Comparison of ENCODE assay signal across 17 cellular contexts in the genomic region with DNA sequence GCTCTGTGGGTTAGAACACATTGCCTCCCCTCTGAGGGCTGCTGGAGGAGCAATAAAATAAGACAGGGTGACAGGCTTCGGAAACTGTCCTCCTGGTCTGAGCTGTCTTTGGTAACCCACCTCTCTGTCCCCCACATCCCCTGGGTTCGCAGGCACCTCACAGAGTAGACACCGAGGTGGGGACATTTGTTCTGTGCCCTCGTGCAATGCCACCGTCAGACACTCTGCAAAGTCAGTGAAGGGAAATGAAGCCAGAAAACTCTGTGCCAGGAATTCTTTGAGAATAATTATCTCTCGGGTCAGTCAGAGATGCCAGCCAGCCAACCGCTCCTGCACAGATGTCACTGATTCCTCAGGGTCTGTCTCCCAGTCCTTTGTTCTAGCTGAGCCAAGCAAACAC.
A peak's percentile ranks its signal among the peaks of the same experiment; 100 is the strongest.
DNase-seq lines count a peak whose midpoint lies in the region; ATAC-seq and TF ChIP-seq lines count a peak whose summit lies in the region.
"Had no signal": no experiment of that assay in that cellular context is flagged by ENCODE, and none has a peak within 500 bp of the region (broad histone marks: within the 10 kb centered on the region; RNA-seq: fewer than 3 reads in every experiment).

No MANE protein-coding gene starts in this region.

- H3K4me3 ChIP-seq in mammary epithelial cell (replicated peaks in 1 of 3; ENCODE audit: insufficient read depth in 1 of 3, low read depth in 2 of 3, low read length in 3 of 3): no peak overlapping the region
- H3K4me3 ChIP-seq: MG63 had no signal

- dilution Hi-C loops in mammary epithelial cell (cut with HindIII; ENCODE audit: low sequenced_read_pairs): no loop called here

- no peak for DNase-seq in Right ventricle myocardium superior
- no peak for DNase-seq in cardiac septum (ENCODE audit: low spot score)
- no peak for DNase-seq in mammary epithelial cell
- DNase-seq in left kidney (ENCODE audit: low read depth, low spot score): peak; percentile 15
- DNase-seq in sciatic nerve (ENCODE audit: low spot score): no peak
- DNase-seq: ACHN; CD4-positive, alpha-beta T cell; DND-41; GDM1; MG63; NCI-H2029; NCI-H2227 treated with DMSO at 0.1 percent for 48 hours; NCI-H526 treated with DMSO at 0.1 percent for 48 hours; NK-92 treated with Interleukin-12 subunit alpha and Interleukin-12 subunit beta, amount 100 ng/mL, for 24 hours had no signal

- intact Hi-C loops in Right ventricle myocardium superior (cut with DNase I): loop anchor here (10.0 kb wide), 1 partner anchor 122 kb away; no protein-coding TSS in a partner anchor
- intact Hi-C loops in cardiac septum (cut with DNase I): no loop called here
- intact Hi-C loops in mammary epithelial cell (cut with micrococcal nuclease): loop anchor here (5.0 kb wide), 1 partner anchor 1136 kb away; the partner anchor contains the start of genes NHLRC3 and PROSER1
- intact Hi-C loops in sciatic nerve (cut with DNase I): no loop called here

- H3K79me2 ChIP-seq in mammary epithelial cell (ENCODE audit: insufficient read depth, low read length): no peaks in the 10 kb centered on the region

- peak overlapping the region; percentile 85 for H3K4me2 ChIP-seq in mammary epithelial cell (ENCODE audit: insufficient read depth, low read depth, low read length)
- H3K4me2 ChIP-seq: KMS-11 had no signal

- H3K9ac ChIP-seq in mammary epithelial cell (ENCODE audit: insufficient read depth, low read length): no peak overlapping the region
- H3K9ac ChIP-seq: KMS-11 had no signal

- no peaks in the 10 kb centered on the region for H3K9me3 ChIP-seq in mammary epithelial cell (replicated peaks; ENCODE audit: insufficient read depth, low read length)
- H3K9me3 ChIP-seq: MG63 had no signal

- in situ Hi-C loops in mammary epithelial cell (cut with MboI; ENCODE audit: low sequenced_read_pairs in 2 of 2): no loop called here

- peak; percentile 70 for ATAC-seq in Right ventricle myocardium superior (ENCODE audit: poor library complexity)
- no peak for ATAC-seq in GM21825 (IDR thresholded peaks at IDR 0.05; ENCODE audit: unreplicated experiment)
- no peak for ATAC-seq in sciatic nerve
- no peak for ATAC-seq in HG03045 (IDR thresholded peaks at IDR 0.05; ENCODE audit: unreplicated experiment)

- no peak for TF ChIP-seq CTCF in mammary epithelial cell (conservative IDR thresholded peaks at IDR 0.05 in 1 of 2, IDR thresholded peaks at IDR 0.05 in 1 of 2; ENCODE audit: extremely low read depth in 1 of 2, insufficient read depth in 1 of 2, low read depth in 1 of 2, low read length in 2 of 2)

- BruUV-seq in mammary epithelial cell (replicated peaks; lab: Mats Ljungman, UMichigan): no TSS peak

- H3K27ac ChIP-seq in mammary epithelial cell (ENCODE audit: insufficient read depth, low read depth, low read length): no peak overlapping the region
- H3K27ac ChIP-seq: KMS-11 had no signal

- no peaks in the 10 kb centered on the region for H3K36me3 ChIP-seq in mammary epithelial cell (ENCODE audit: insufficient read depth, low read length)
- H3K36me3 ChIP-seq: MG63 had no signal

- H2AFZ ChIP-seq in mammary epithelial cell (ENCODE audit: low read depth, low read length): peak overlapping the region; percentile 93

- CTCF ChIA-PET in mammary epithelial cell (lab: Charles Lee; ENCODE audit: low non-redundant PET): no interaction called here

- H3K4me1 ChIP-seq in mammary epithelial cell (ENCODE audit: insufficient read depth, low read length): peaks cover 40% of the 10 kb centered on the region

- H3K27me3 ChIP-seq in mammary epithelial cell (ENCODE audit: insufficient read depth, low read length): no peaks in the 10 kb centered on the region
- H3K27me3 ChIP-seq: MG63 had no signal

- no peaks in the 10 kb centered on the region for H4K20me1 ChIP-seq in mammary epithelial cell (ENCODE audit: insufficient read depth, low read length)

- 26% methylated on average over 6 of the region's 7 CpGs for WGBS in mammary epithelial cell (ENCODE audit: low coverage, missing lambda C conversion rate)

Comparison
In these comparisons a context has a peak if more than half of its experiments do, and no peak if none do; other contexts are left out.
1. intact Hi-C loops: an anchor here in Right ventricle myocardium superior (10.0 kb wide) and mammary epithelial cell (5.0 kb wide); none called in cardiac septum and sciatic nerve.